In genomic region chr10:84179059-84179710, GRCh38 we compare ENCODE assay signal across 9 cellular contexts. TPM values are rescaled to one million over a fixed set of nuclear protein-coding genes. Genes with fewer than 3 reads are reported as not detected.
A peak's percentile ranks its signal among the peaks of the same experiment; 100 is the strongest.
DNase-seq lines count a peak whose midpoint lies in the region; ATAC-seq and TF ChIP-seq lines count a peak whose summit lies in the region.
"Had no signal": no experiment of that assay in that cellular context is flagged by ENCODE, and none has a peak within 500 bp of the region (broad histone marks: within the 10 kb centered on the region; RNA-seq: fewer than 3 reads in every experiment).

No MANE protein-coding gene starts in this region.

- H3K4me3 ChIP-seq in epithelial cell of proximal tubule (ENCODE audit: low read depth, low read length) = no peak overlapping the region
- no peak overlapping the region for H3K4me3 ChIP-seq in tibial nerve
- H3K4me3 ChIP-seq: heart right ventricle had no signal

- peak; percentile 75 for DNase-seq in COR-L47 (lab: John Stamatoyannopoulos, UW)
- DNase-seq in NCI-H446 (lab: John Stamatoyannopoulos, UW) = peak; percentile 83 to 96
- peak; percentile 96 for DNase-seq in epithelial cell of proximal tubule (ENCODE audit: low read depth)
- no peak for DNase-seq in stimulated activated naive CD8-positive, alpha-beta T cell treated with anti-CD3 and anti-CD28 coated beads, Interleukin-15, Interleukin-2, amounts not matched to agents 100 U/mL and 50 U/mL, for 24 hours
- DNase-seq in tibial nerve (ENCODE audit: low spot score in 2 of 2) = no peak
- no peak for DNase-seq in activated naive CD4-positive, alpha-beta T cell treated with Interleukin-2 at 50 U/mL for 16 hours
- DNase-seq: heart right ventricle had no signal

- no peaks in the 10 kb centered on the region for H3K27me3 ChIP-seq in tibial nerve

- no peak for TF ChIP-seq POLR2A in tibial nerve (IDR thresholded peaks at IDR 0.05)

- no peak overlapping the region for H3K27ac ChIP-seq in tibial nerve
- H3K27ac ChIP-seq: heart right ventricle had no signal

- H3K36me3 ChIP-seq in tibial nerve = no peaks in the 10 kb centered on the region
- H3K36me3 ChIP-seq: heart right ventricle had no signal

- TF ChIP-seq EP300 in tibial nerve (IDR thresholded peaks at IDR 0.05) = no peak

- TF ChIP-seq CTCF in epithelial cell of proximal tubule (conservative IDR thresholded peaks at IDR 0.05; ENCODE audit: low read depth, low read length) = no peak
- TF ChIP-seq CTCF in tibial nerve (IDR thresholded peaks at IDR 0.05) = no peak

- WGBS in tibial nerve, 2 donors = 64 to 66% methylated on average over 10 to 12 of the region's 12 CpGs

- H3K9me3 ChIP-seq in tibial nerve = no peaks in the 10 kb centered on the region
- H3K9me3 ChIP-seq: heart right ventricle had no signal

- ATAC-seq in GM18867 (IDR thresholded peaks at IDR 0.05; ENCODE audit: unreplicated experiment) (peak; percentile 95), HG02973 (IDR thresholded peaks at IDR 0.05; ENCODE audit: unreplicated experiment) (peak; percentile 92)
- ATAC-seq in stimulated activated naive CD8-positive, alpha-beta T cell treated with anti-CD3 and anti-CD28 coated beads, Interleukin-15, Interleukin-2, amounts not matched to agents 100 U/mL and 50 U/mL, for 24 hours = peak; percentile 44

- H3K4me1 ChIP-seq in tibial nerve = no peaks in the 10 kb centered on the region

RNA-seq across cellular contexts. Expression of gene GPR15LG, which starts 5.6 kb away (rescaled TPM):
- total RNA-seq in epithelial cell of proximal tubule (1.0 TPM in 1 of 2 replicates, not detected in the other), tibial nerve (not detected)
- total RNA-seq: heart right ventricle had no signal

RNA-seq across cellular contexts. Expression of gene CDHR1, which starts 15.2 kb away (rescaled TPM):
- total RNA-seq in epithelial cell of proximal tubule (1.1 and 2.5 TPM in 2 replicates), tibial nerve (1 to 10 TPM in 1 of 4 donors, under 1 TPM in 2, not detected in 1; 0.30 to 1.0 (median 0.44) TPM)

RNA-seq across cellular contexts. Expression of gene GHITM, which starts 39.9 kb away (rescaled TPM):
- total RNA-seq in epithelial cell of proximal tubule = 174 and 187 TPM in 2 replicates
- 100 to 1,000 TPM in 2 of 4 donors, 10 to 100 TPM in 2; 77.3 to 150 (median 105) TPM for total RNA-seq in tibial nerve

RNA-seq across cellular contexts. Expression of gene LRIT2, which starts 46.2 kb away (rescaled TPM):
- total RNA-seq in epithelial cell of proximal tubule = not detected in 2 replicates
- not detected for total RNA-seq in tibial nerve
- total RNA-seq: heart right ventricle had no signal

Comparison
In these comparisons a context has a peak if more than half of its experiments do, and no peak if none do; other contexts are left out.
1. DNase-seq: peak in COR-L47 (single experiment), NCI-H446 (2 of 2) and epithelial cell of proximal tubule (single experiment); none in stimulated activated naive CD8-positive, alpha-beta T cell treated with anti-CD3 and anti-CD28 coated beads, Interleukin-15, Interleukin-2, amounts not matched to agents 100 U/mL and 50 U/mL, for 24 hours (single experiment), tibial nerve (0 of 2) and activated naive CD4-positive, alpha-beta T cell treated with Interleukin-2 at 50 U/mL for 16 hours (single experiment).
2. ATAC-seq: peak in every context shown above with its lines; median percentile 95 in GM18867; 92 in HG02973; 44 in stimulated activated naive CD8-positive, alpha-beta T cell treated with anti-CD3 and anti-CD28 coated beads, Interleukin-15, Interleukin-2, amounts not matched to agents 100 U/mL and 50 U/mL, for 24 hours.